Comparison of ENCODE assay signal across 1 cellular context in genomic region chr6:34425498-34426410, GRCh38.
TF ChIP-seq lines count a peak whose summit lies in the region.

RPS10 (minus strand) TSS chr6:34426069; CDS start chr6:34425221, 848 bp downstream.

TF ChIP-seq in K562, 482 proteins besides CTCF, POLR2A, EP300 and RAD21 (continued from another document and continues in another):
- 0 out of 2 replicates have a peak, but pooled peaks have one; percentile 7 for TF ChIP-seq USF1 (CRISPR knock-in tag; IDR thresholded peaks at IDR 0.05)
- TF ChIP-seq FOXK1 (CRISPR knock-in tag; IDR thresholded peaks at IDR 0.05; ENCODE audit: borderline replicate concordance), result peak; percentile 39; the same call in 1 of the 2 replicates
- no peak for TF ChIP-seq ZNF311 (CRISPR knock-in tag; IDR thresholded peaks at IDR 0.05)
- no peak for TF ChIP-seq ZNF695 (CRISPR knock-in tag; IDR thresholded peaks at IDR 0.05)
- no peak for TF ChIP-seq HOXB6 (CRISPR knock-in tag; IDR thresholded peaks at IDR 0.05; ENCODE audit: borderline replicate concordance)
- peak; percentile 94 for TF ChIP-seq ARID4B (CRISPR knock-in tag; IDR thresholded peaks at IDR 0.05)
- TF ChIP-seq PHF20 (IDR thresholded peaks at IDR 0.05; ENCODE audit: partially characterized antibody), result peak; percentile 90
- no peak for TF ChIP-seq CBX8 (IDR thresholded peaks at IDR 0.05; ENCODE audit: borderline replicate concordance, extremely low read depth, low read depth, low read length, poor library complexity, severe bottlenecking)
- TF ChIP-seq SMARCB1 (IDR thresholded peaks at IDR 0.05; ENCODE audit: insufficient read length, low read depth), result no peak
- TF ChIP-seq TFAP4 (CRISPR knock-in tag; IDR thresholded peaks at IDR 0.05; ENCODE audit: borderline replicate concordance), result peak; percentile 78; the same call in 1 of the 2 replicates
- no peak for TF ChIP-seq ZNF174 (CRISPR knock-in tag; IDR thresholded peaks at IDR 0.05)
- TF ChIP-seq CC2D1A (IDR thresholded peaks at IDR 0.05), result no peak
- no peak for TF ChIP-seq ZNF668 (CRISPR knock-in tag; IDR thresholded peaks at IDR 0.05)
- peak; percentile 58; the same call in 1 of the 2 replicates for TF ChIP-seq THRAP3 (IDR thresholded peaks at IDR 0.05; ENCODE audit: borderline replicate concordance)
- TF ChIP-seq TRIM28 (IDR thresholded peaks at IDR 0.05), result peak; percentile 47
- TF ChIP-seq ZNF449 (CRISPR knock-in tag; IDR thresholded peaks at IDR 0.05), result no peak
- TF ChIP-seq ZFP30 (CRISPR knock-in tag; IDR thresholded peaks at IDR 0.05; ENCODE audit: borderline replicate concordance), result no peak
- TF ChIP-seq NR1H2 (CRISPR knock-in tag; IDR thresholded peaks at IDR 0.05), result no peak
- no peak for TF ChIP-seq ZNF551 (CRISPR knock-in tag; IDR thresholded peaks at IDR 0.05)
- 0 out of 2 replicates have a peak, but pooled peaks have one; percentile 68 for TF ChIP-seq STAT6 (CRISPR knock-in tag; IDR thresholded peaks at IDR 0.05)
- 0 out of 2 replicates have a peak, but pooled peaks have one; percentile 55 for TF ChIP-seq ZNF766 (CRISPR knock-in tag; conservative IDR thresholded peaks at IDR 0.05)
- TF ChIP-seq NR3C1 (CRISPR knock-in tag; IDR thresholded peaks at IDR 0.05), result no peak
- TF ChIP-seq EP400 (IDR thresholded peaks at IDR 0.05), result peak; percentile 99
- no peak for TF ChIP-seq IRF2 (CRISPR knock-in tag; IDR thresholded peaks at IDR 0.05)
- 0 out of 2 replicates have a peak, but pooled peaks have one; percentile 84 for TF ChIP-seq ZNF830 (CRISPR knock-in tag; IDR thresholded peaks at IDR 0.05)
- TF ChIP-seq ELK3 (CRISPR knock-in tag; IDR thresholded peaks at IDR 0.05), result 0 out of 2 replicates have a peak, but pooled peaks have one; percentile 50
- peak; percentile 63; the same call in 1 of the 2 replicates for TF ChIP-seq ATF6 (CRISPR knock-in tag; IDR thresholded peaks at IDR 0.05)
- no peak for TF ChIP-seq ZEB2 (IDR thresholded peaks at IDR 0.05)
- peak; percentile 78 to 88 for TF ChIP-seq MNT (conservative IDR thresholded peaks at IDR 0.05)
- no peak for TF ChIP-seq PBX2 (CRISPR knock-in tag; IDR thresholded peaks at IDR 0.05; ENCODE audit: low read depth)
- 0 out of 2 replicates have a peak, but pooled peaks have one; percentile 35 for TF ChIP-seq PBX2 (tag; conservative IDR thresholded peaks at IDR 0.05; ENCODE audit: low read depth)
- no peak for TF ChIP-seq BDP1 (IDR thresholded peaks at IDR 0.05; ENCODE audit: insufficient read depth, insufficient read length)
- peak; percentile 95 for TF ChIP-seq ZBTB1 (CRISPR knock-in tag; IDR thresholded peaks at IDR 0.05; ENCODE audit: borderline replicate concordance, low read depth)
- no peak for TF ChIP-seq NFYB (IDR thresholded peaks at IDR 0.05; ENCODE audit: extremely low read depth, insufficient read length)
- peak; percentile 79 for TF ChIP-seq TOE1 (IDR thresholded peaks at IDR 0.05; ENCODE audit: borderline replicate concordance)
- TF ChIP-seq TOE1 (CRISPR knock-in tag; IDR thresholded peaks at IDR 0.05; ENCODE audit: borderline replicate concordance, low read depth), result no peak
- no peak for TF ChIP-seq CBFA2T3 (IDR thresholded peaks at IDR 0.05)
- no peak for TF ChIP-seq ETV6 (IDR thresholded peaks at IDR 0.05; ENCODE audit: borderline replicate concordance in 1 of 2, low read depth in 2 of 2, low read length in 1 of 2)
- TF ChIP-seq ETV6 (CRISPR knock-in tag; IDR thresholded peaks at IDR 0.05; ENCODE audit: borderline replicate concordance), result no peak
- peak; percentile 59; the same call in 1 of the 2 replicates for TF ChIP-seq ZNF431 (CRISPR knock-in tag; IDR thresholded peaks at IDR 0.05)
- peak; percentile 86 for TF ChIP-seq GTF2A2 (tag; IDR thresholded peaks at IDR 0.05)
- no peak for TF ChIP-seq ZNF212 (CRISPR knock-in tag; IDR thresholded peaks at IDR 0.05)
- no peak for TF ChIP-seq CBFA2T2 (conservative IDR thresholded peaks at IDR 0.05)
- TF ChIP-seq E2F5 (CRISPR knock-in tag; IDR thresholded peaks at IDR 0.05), result no peak
- TF ChIP-seq SNRNP70 (optimal IDR thresholded peaks at IDR 0.05; ENCODE audit: low read depth, low read length), result peak; percentile 43
- TF ChIP-seq ILF3 (IDR thresholded peaks at IDR 0.05; ENCODE audit: borderline replicate concordance), result no peak; the same call in 1 of the 2 replicates
